ENCODE assay signal across 26 cellular contexts in genomic region chr1:3914911-3915310, GRCh38.
"Had no signal": no experiment of that assay in that cellular context is flagged by ENCODE, and none has a peak within 500 bp of the region (broad histone marks: within the 10 kb centered on the region; RNA-seq: fewer than 3 reads in every experiment).

No MANE protein-coding gene starts in this region.

- H3K9me3 ChIP-seq: colonic mucosa, left lung, psoas muscle, sigmoid colon, testis, tibial nerve, upper lobe of right lung, vagina had no signal

- H3K9me3 Mint-ChIP-seq: natural killer cell treated with Interleukin-12 subunit alpha and Interleukin-12 subunit beta and Interleukin-15 and Interleukin-18, amount 100 ng/mL, for 72 hours; neural progenitor cell had no signal

- H3K36me3 ChIP-seq: colonic mucosa, left lung, neural progenitor cell, sigmoid colon, tibial nerve, upper lobe of right lung, vagina had no signal

- H3K27me3 ChIP-seq: colonic mucosa, neural progenitor cell, testis, vagina had no signal

- H3K4me3 ChIP-seq: colonic mucosa, left lung, lung, neural progenitor cell, psoas muscle, sigmoid colon, skin epidermis, testis, tibial nerve, upper lobe of right lung, vagina had no signal

- H3K27ac ChIP-seq: colonic mucosa, left lung, neural progenitor cell, parathyroid adenoma, psoas muscle, sigmoid colon, skin epidermis, testis, tibial nerve, upper lobe of right lung, vagina had no signal

- H3K4me3 Mint-ChIP-seq: endodermal cell; natural killer cell treated with Interleukin-12 subunit alpha and Interleukin-12 subunit beta and Interleukin-15 and Interleukin-18, amount 100 ng/mL, for 72 hours; neural progenitor cell; stimulated activated naive B cell treated with anti-CD40 and anti-IgM and Interleukin-4, amounts not matched to agents 10 μg/mL and 1 μg/mL and 100 μg/mL, for 72 hours; stimulated activated naive CD8-positive, alpha-beta T cell treated with anti-CD3 and anti-CD28 coated beads, Interleukin-15, amount 100 ng/mL, for 72 hours had no signal

- ATAC-seq: left lung; natural killer cell treated with Interleukin-12 subunit alpha and Interleukin-12 subunit beta and Interleukin-15 and Interleukin-18, amount 100 ng/mL, for 72 hours; psoas muscle; stimulated activated naive B cell treated with anti-CD40 and anti-IgM and Interleukin-4, amounts not matched to agents 10 μg/mL and 1 μg/mL and 100 μg/mL, for 72 hours; stimulated activated naive CD8-positive, alpha-beta T cell treated with anti-CD3 and anti-CD28 coated beads, Interleukin-15, amount 100 ng/mL, for 72 hours; upper lobe of right lung had no signal

- H3K4me1 ChIP-seq: colonic mucosa, left lung, parathyroid adenoma, psoas muscle, testis had no signal

- H3K36me3 Mint-ChIP-seq: natural killer cell treated with Interleukin-12 subunit alpha and Interleukin-12 subunit beta and Interleukin-15 and Interleukin-18, amount 100 ng/mL, for 72 hours; neural progenitor cell; stimulated activated naive B cell treated with anti-CD40 and anti-IgM and Interleukin-4, amounts not matched to agents 10 μg/mL and 1 μg/mL and 100 μg/mL, for 72 hours had no signal

- DNase-seq: colonic mucosa; dermis blood vessel endothelial cell; endodermal cell; erythroblast; foreskin melanocyte; hippocampal formation; mesenchymal stem cell; midbrain; occipital lobe; psoas muscle; retina; sigmoid colon; stimulated activated CD4-positive, alpha-beta T cell treated with anti-CD3 and anti-CD28 coated beads, Interleukin-2, amount 100 ng/mL, for 24 hours; stimulated activated CD4-positive, alpha-beta T cell treated with anti-CD3 and anti-CD28 coated beads, Interleukin-4, amount 100 ng/mL, for 4 hours; stimulated activated naive B cell treated with anti-CD40 and anti-IgM and Interleukin-4, amounts not matched to agents 10 μg/mL and 1 μg/mL and 100 μg/mL, for 72 hours; stimulated activated naive CD8-positive, alpha-beta T cell treated with anti-CD3 and anti-CD28 coated beads, Interleukin-15, amount 100 ng/mL, for 72 hours; testis; upper lobe of right lung had no signal

- H3K27ac Mint-ChIP-seq: endodermal cell; natural killer cell treated with Interleukin-12 subunit alpha and Interleukin-12 subunit beta and Interleukin-15 and Interleukin-18, amount 100 ng/mL, for 72 hours; neural progenitor cell; stimulated activated naive B cell treated with anti-CD40 and anti-IgM and Interleukin-4, amounts not matched to agents 10 μg/mL and 1 μg/mL and 100 μg/mL, for 72 hours; stimulated activated naive CD8-positive, alpha-beta T cell treated with anti-CD3 and anti-CD28 coated beads, Interleukin-15, amount 100 ng/mL, for 72 hours had no signal
